Comparison of ENCODE assay signal across 9 cellular contexts in genomic region chr9:135500525-135501260, GRCh38. TPM values are rescaled to one million over a fixed set of nuclear protein-coding genes. Genes with fewer than 3 reads are reported as not detected.
DNase-seq lines count a peak whose midpoint lies in the region; ATAC-seq, FAIRE-seq and TF ChIP-seq lines count a peak whose summit lies in the region.
"Had no signal": no experiment of that assay in that cellular context is flagged by ENCODE, and none has a peak within 500 bp of the region (broad histone marks: within the 10 kb centered on the region; RNA-seq: fewer than 3 reads in every experiment).

MRPS2 (plus strand) TSS chr9:135500682; CDS start chr9:135500711, 29 bp downstream.

- ATAC-seq in HG02938 (IDR thresholded peaks at IDR 0.05; ENCODE audit: unreplicated experiment) (peak; percentile 66), WTC11 (peak; percentile 86)

- H3K27ac Mint-ChIP-seq in WTC11 = no peak within 1 kb of the TSS

- FAIRE-seq in bronchial epithelial cell (lab: Jason Lieb, UNC) = no peak
- FAIRE-seq: G401.6 had no signal

- peaks cover 21% of the 10 kb centered on the region for H3K36me3 ChIP-seq in bronchial epithelial cell (ENCODE audit: control insufficient read depth, insufficient read depth, low read length)

- TF ChIP-seq CTCF in WTC11 (IDR thresholded peaks at IDR 0.05) (peak; percentile 32; the same call in 1 of the 2 replicates), bronchial epithelial cell (IDR thresholded peaks at IDR 0.05; ENCODE audit: insufficient read depth, low read length, severe bottlenecking) (peak; percentile 91)

- CTCF ChIA-PET in WTC11 (lab: Charles Lee) = interaction anchor here (0.7 to 1.9 kb wide), 4 partner anchors 20 to 61 kb away, joined by 3 to 12 read pairs (median 7); no protein-coding TSS in a partner anchor

- peaks cover 2% of the 10 kb centered on the region for H3K27me3 ChIP-seq in bronchial epithelial cell (ENCODE audit: control insufficient read depth, insufficient read depth, low read length)

- H3K9me3 Mint-ChIP-seq in WTC11 = no peaks in the 10 kb centered on the region

- POLR2A ChIA-PET in WTC11 (lab: Charles Lee) = no interaction called here

- H3K27me3 Mint-ChIP-seq in WTC11 (ENCODE audit: low read depth) = no peaks in the 10 kb centered on the region

- H3K4me3 ChIP-seq in bronchial epithelial cell (ENCODE audit: low read depth, low read length) = peak within 1 kb of the TSS; percentile 95

- DNase-seq in NCI-H187 (lab: John Stamatoyannopoulos, UW) = peak; percentile 39 to 52
- no peak for DNase-seq in NCI-H187 treated with DMSO at 0.1 percent for 48 hours (lab: John Stamatoyannopoulos, UW)
- peak; percentile 39 for DNase-seq in NCI-H2107 treated with DMSO at 0.1 percent for 48 hours (lab: John Stamatoyannopoulos, UW; ENCODE audit: unreplicated experiment)
- DNase-seq in WTC11 (ENCODE audit: low spot score) = peak; percentile 93
- peak; percentile 46 for DNase-seq in bronchial epithelial cell (ENCODE audit: low read depth)
- DNase-seq in iris pigment epithelial cell (ENCODE audit: low read depth) = peak; percentile 90
- DNase-seq in stimulated activated CD4-positive, alpha-beta T cell treated with anti-CD3 and anti-CD28 coated beads, Interleukin-12 subunit alpha, Interleukin-12 subunit beta, amount 100 ng/mL, for 24 hours (ENCODE audit: low read depth in 2 of 2) = peak; percentile 73

- peaks cover 13% of the 10 kb centered on the region for H3K4me1 Mint-ChIP-seq in WTC11

- peaks cover 21% of the 10 kb centered on the region for H3K36me3 Mint-ChIP-seq in WTC11

- H3K4me3 Mint-ChIP-seq in WTC11 = peak within 1 kb of the TSS; percentile 80

TF ChIP-seq in WTC11, 78 proteins besides CTCF, POLR2A, EP300 and RAD21 (continues in another document):
- TF ChIP-seq FOXJ3 (CRISPR knock-in tag; IDR thresholded peaks at IDR 0.05; ENCODE audit: borderline replicate concordance) = no peak
- TF ChIP-seq NR2C2 (CRISPR knock-in tag; IDR thresholded peaks at IDR 0.05) = no peak
- peak; percentile 88; the same call in 1 of the 2 replicates for TF ChIP-seq FOXP4 (CRISPR knock-in tag; IDR thresholded peaks at IDR 0.05)
- TF ChIP-seq, protein P1, sequence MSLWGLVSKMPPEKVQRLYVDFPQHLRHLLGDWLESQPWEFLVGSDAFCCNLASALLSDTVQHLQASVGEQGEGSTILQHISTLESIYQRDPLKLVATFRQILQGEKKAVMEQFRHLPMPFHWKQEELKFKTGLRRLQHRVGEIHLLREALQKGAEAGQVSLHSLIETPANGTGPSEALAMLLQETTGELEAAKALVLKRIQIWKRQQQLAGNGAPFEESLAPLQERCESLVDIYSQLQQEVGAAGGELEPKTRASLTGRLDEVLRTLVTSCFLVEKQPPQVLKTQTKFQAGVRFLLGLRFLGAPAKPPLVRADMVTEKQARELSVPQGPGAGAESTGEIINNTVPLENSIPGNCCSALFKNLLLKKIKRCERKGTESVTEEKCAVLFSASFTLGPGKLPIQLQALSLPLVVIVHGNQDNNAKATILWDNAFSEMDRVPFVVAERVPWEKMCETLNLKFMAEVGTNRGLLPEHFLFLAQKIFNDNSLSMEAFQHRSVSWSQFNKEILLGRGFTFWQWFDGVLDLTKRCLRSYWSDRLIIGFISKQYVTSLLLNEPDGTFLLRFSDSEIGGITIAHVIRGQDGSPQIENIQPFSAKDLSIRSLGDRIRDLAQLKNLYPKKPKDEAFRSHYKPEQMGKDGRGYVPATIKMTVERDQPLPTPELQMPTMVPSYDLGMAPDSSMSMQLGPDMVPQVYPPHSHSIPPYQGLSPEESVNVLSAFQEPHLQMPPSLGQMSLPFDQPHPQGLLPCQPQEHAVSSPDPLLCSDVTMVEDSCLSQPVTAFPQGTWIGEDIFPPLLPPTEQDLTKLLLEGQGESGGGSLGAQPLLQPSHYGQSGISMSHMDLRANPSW (CRISPR knock-in tag; conservative IDR thresholded peaks at IDR 0.05; ENCODE audit: low read depth) = 0 out of 2 replicates have a peak, but pooled peaks have one; percentile 85
- no peak for TF ChIP-seq OVOL2 (CRISPR knock-in tag; IDR thresholded peaks at IDR 0.05; ENCODE audit: borderline replicate concordance)
- TF ChIP-seq ZSCAN18 (CRISPR knock-in tag; IDR thresholded peaks at IDR 0.05) = no peak
- TF ChIP-seq, protein P2, sequence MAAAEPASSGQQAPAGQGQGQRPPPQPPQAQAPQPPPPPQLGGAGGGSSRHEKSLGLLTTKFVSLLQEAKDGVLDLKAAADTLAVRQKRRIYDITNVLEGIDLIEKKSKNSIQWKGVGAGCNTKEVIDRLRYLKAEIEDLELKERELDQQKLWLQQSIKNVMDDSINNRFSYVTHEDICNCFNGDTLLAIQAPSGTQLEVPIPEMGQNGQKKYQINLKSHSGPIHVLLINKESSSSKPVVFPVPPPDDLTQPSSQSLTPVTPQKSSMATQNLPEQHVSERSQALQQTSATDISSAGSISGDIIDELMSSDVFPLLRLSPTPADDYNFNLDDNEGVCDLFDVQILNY (CRISPR knock-in tag; IDR thresholded peaks at IDR 0.05) = peak; percentile 81
- no peak for TF ChIP-seq ZNF281 (CRISPR knock-in tag; IDR thresholded peaks at IDR 0.05)
- TF ChIP-seq TEAD4 (CRISPR knock-in tag; IDR thresholded peaks at IDR 0.05) = no peak
- no peak for TF ChIP-seq NFATC4 (CRISPR knock-in tag; IDR thresholded peaks at IDR 0.05)
- no peak; the same call in 1 of the 2 replicates for TF ChIP-seq NFYB (CRISPR knock-in tag; conservative IDR thresholded peaks at IDR 0.05; ENCODE audit: low read depth)
- TF ChIP-seq ATF2 (CRISPR knock-in tag; IDR thresholded peaks at IDR 0.05; ENCODE audit: borderline replicate concordance, low read depth) = no peak
- peak; percentile 55; the same call in 1 of the 2 replicates for TF ChIP-seq MYBL2 (CRISPR knock-in tag; IDR thresholded peaks at IDR 0.05)
- peak; percentile 74 for TF ChIP-seq MAX (CRISPR knock-in tag; IDR thresholded peaks at IDR 0.05)
- TF ChIP-seq GABPB1 (CRISPR knock-in tag; IDR thresholded peaks at IDR 0.05) = 0 out of 2 replicates have a peak, but pooled peaks have one; percentile 23
- no peak; the same call in 1 of the 2 replicates for TF ChIP-seq ATF1 (CRISPR knock-in tag; IDR thresholded peaks at IDR 0.05)

RNA-seq across cellular contexts. Expression of gene MRPS2, which starts in this region (rescaled TPM):
- 74.2 to 78.0 TPM (median 77.6 TPM) in 3 replicates for total RNA-seq in WTC11 (2021)
- total RNA-seq in bronchial epithelial cell = 15.5 and 17.8 TPM in 2 replicates
